Comparison of ENCODE assay signal across 31 cellular contexts in genomic region chr9:100774962-100775361, GRCh38.
"Had no signal": no experiment of that assay in that cellular context is flagged by ENCODE, and none has a peak within 500 bp of the region (broad histone marks: within the 10 kb centered on the region; RNA-seq: fewer than 3 reads in every experiment).

No MANE protein-coding gene starts in this region.

- H3K27me3 Mint-ChIP-seq: dendritic cell treated with granulocyte-macrophage colony-stimulating factor and Interleukin-4, amounts not matched to agents 40 ng/mL and 50 ng/mL, for 4 days had no signal

- H3K27ac ChIP-seq: colonic mucosa, esophagus muscularis mucosa, foreskin keratinocyte, gastroesophageal sphincter, heart left ventricle, hepatocyte, left lung, prostate gland, right atrium auricular region, suprapubic skin, transverse colon, upper lobe of right lung, uterus had no signal

- H3K4me1 ChIP-seq: colonic mucosa, esophagus muscularis mucosa, foreskin keratinocyte, gastroesophageal sphincter, heart left ventricle, left lung, prostate gland, right atrium auricular region, suprapubic skin, transverse colon, upper lobe of right lung, uterus had no signal

- H3K9me3 ChIP-seq: colonic mucosa, esophagus muscularis mucosa, gastroesophageal sphincter, heart left ventricle, left lung, prostate gland, right atrium auricular region, suprapubic skin, transverse colon, upper lobe of right lung, uterus had no signal

- FAIRE-seq: islet of Langerhans had no signal

- H2AFZ ChIP-seq: hepatocyte had no signal

- H3K27me3 ChIP-seq: colonic mucosa, esophagus muscularis mucosa, foreskin keratinocyte, gastroesophageal sphincter, hepatocyte, left lung, right atrium auricular region, suprapubic skin, transverse colon, upper lobe of right lung, uterus had no signal

- DNase-seq: colonic mucosa; effector CD8-positive, alpha-beta T cell; endodermal cell; foreskin keratinocyte; heart left ventricle; left cardiac atrium; left lung; mesenchymal stem cell; midbrain; naive thymus-derived CD4-positive, alpha-beta T cell; nucleus accumbens; stimulated activated CD4-positive, alpha-beta T cell treated with anti-CD3 and anti-CD28 coated beads, Interleukin-12 subunit alpha, Interleukin-12 subunit beta, amount 100 ng/mL, for 4 hours; stimulated activated CD4-positive, alpha-beta T cell treated with anti-CD3 and anti-CD28 coated beads, Interleukin-1b, Interleukin-23, amount 100 ng/mL, for 48 hours; stimulated activated CD4-positive, alpha-beta T cell treated with anti-CD3 and anti-CD28 coated beads, Interleukin-4, amount 100 ng/mL, for 1 hour; stimulated activated CD8-positive, alpha-beta memory T cell treated with anti-CD3 and anti-CD28 coated beads, Interleukin-4, amount 100 ng/mL, for 48 hours; stimulated activated naive CD4-positive, alpha-beta T cell; stimulated activated naive CD8-positive, alpha-beta T cell treated with anti-CD3 and anti-CD28 coated beads, Interleukin-15, amount 100 ng/mL, for 72 hours; transverse colon; upper lobe of right lung; uterus had no signal

- H3K27ac Mint-ChIP-seq: dendritic cell treated with granulocyte-macrophage colony-stimulating factor and Interleukin-4, amounts not matched to agents 40 ng/mL and 50 ng/mL, for 4 days; endodermal cell; naive thymus-derived CD4-positive, alpha-beta T cell; nephron; stimulated activated naive CD8-positive, alpha-beta T cell treated with anti-CD3 and anti-CD28 coated beads, Interleukin-15, amount 100 ng/mL, for 72 hours had no signal

- H3K4me1 Mint-ChIP-seq: naive thymus-derived CD4-positive, alpha-beta T cell; nephron; stimulated activated naive CD8-positive, alpha-beta T cell treated with anti-CD3 and anti-CD28 coated beads, Interleukin-15, amount 100 ng/mL, for 72 hours had no signal

- H3K36me3 Mint-ChIP-seq: naive thymus-derived CD4-positive, alpha-beta T cell had no signal

- H3K4me3 Mint-ChIP-seq: dendritic cell treated with granulocyte-macrophage colony-stimulating factor and Interleukin-4, amounts not matched to agents 40 ng/mL and 50 ng/mL, for 4 days; endodermal cell; naive thymus-derived CD4-positive, alpha-beta T cell; nephron; stimulated activated naive CD8-positive, alpha-beta T cell treated with anti-CD3 and anti-CD28 coated beads, Interleukin-15, amount 100 ng/mL, for 72 hours had no signal

- H3K4me3 ChIP-seq: colonic mucosa, esophagus muscularis mucosa, gastroesophageal sphincter, heart left ventricle, hepatocyte, left lung, prostate gland, right atrium auricular region, smooth muscle cell, suprapubic skin, transverse colon, upper lobe of right lung, uterus had no signal

- H3K79me2 ChIP-seq: hepatocyte had no signal

- H3K36me3 ChIP-seq: colonic mucosa, esophagus muscularis mucosa, gastroesophageal sphincter, heart left ventricle, left lung, prostate gland, right atrium auricular region, suprapubic skin, transverse colon, upper lobe of right lung, uterus had no signal

- H3K9me3 Mint-ChIP-seq: dendritic cell treated with granulocyte-macrophage colony-stimulating factor and Interleukin-4, amounts not matched to agents 40 ng/mL and 50 ng/mL, for 4 days; endodermal cell; nephron; stimulated activated naive CD8-positive, alpha-beta T cell treated with anti-CD3 and anti-CD28 coated beads, Interleukin-15, amount 100 ng/mL, for 72 hours had no signal

- H3K4me2 ChIP-seq: hepatocyte, smooth muscle cell had no signal

- ATAC-seq: foreskin keratinocyte; gastroesophageal sphincter; heart left ventricle; left cardiac atrium; left lung; naive thymus-derived CD4-positive, alpha-beta T cell; sciatic nerve; stimulated activated naive CD8-positive, alpha-beta T cell treated with anti-CD3 and anti-CD28 coated beads, Interleukin-15, amount 100 ng/mL, for 72 hours; upper lobe of right lung had no signal
